19 cellular contexts compared by ENCODE assay signal in the genomic region with DNA sequence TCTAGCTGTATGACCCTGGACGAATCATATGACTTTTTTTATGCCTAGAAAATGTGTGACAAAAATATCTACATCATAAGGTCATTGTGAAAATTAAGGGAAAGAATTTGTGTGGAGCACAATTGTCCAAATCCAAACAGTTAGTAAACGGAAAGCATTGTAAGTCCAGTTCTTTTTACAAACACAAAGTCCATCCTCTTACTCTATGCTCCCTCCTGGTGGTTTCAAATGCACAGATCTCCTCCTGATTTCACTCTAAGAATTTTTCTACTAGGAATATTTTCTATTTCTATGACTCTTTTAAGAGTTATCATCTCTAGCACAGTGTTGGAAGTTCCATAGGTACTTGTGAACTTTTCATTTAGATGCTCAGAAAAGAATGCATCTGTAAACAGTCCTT.
DNase-seq lines count a peak whose midpoint lies in the region; ATAC-seq and TF ChIP-seq lines count a peak whose summit lies in the region.
"Had no signal": no experiment of that assay in that cellular context is flagged by ENCODE, and none has a peak within 500 bp of the region (broad histone marks: within the 10 kb centered on the region; RNA-seq: fewer than 3 reads in every experiment).

No MANE protein-coding gene starts in this region.

- H3K9me3 Mint-ChIP-seq in neural crest cell: no peaks in the 10 kb centered on the region
- H3K9me3 Mint-ChIP-seq: GM23338 had no signal

- H3K4me2 ChIP-seq in MM.1S (ENCODE audit: low read depth, low read length): no peak overlapping the region
- H3K4me2 ChIP-seq: A549, GM23338 had no signal

- no peak overlapping the region for H3K4me3 Mint-ChIP-seq in neural crest cell
- H3K4me3 Mint-ChIP-seq: B cell, GM23338 had no signal

- ATAC-seq in GM21723 (IDR thresholded peaks at IDR 0.05; ENCODE audit: unreplicated experiment): no peak
- ATAC-seq: A549, GM23338, HCT116 had no signal

- H3K27ac ChIP-seq in MM.1S (ENCODE audit: low read length): no peak overlapping the region
- H3K27ac ChIP-seq: A549 had no signal

- H3K4me3 ChIP-seq in MM.1S (ENCODE audit: low read length) (no peak overlapping the region), astrocyte of the cerebellum (ENCODE audit: low read depth, low read length) (no peak overlapping the region)
- H3K4me3 ChIP-seq: A549, GM23338 had no signal

- H4K20me1 ChIP-seq in MM.1S (ENCODE audit: insufficient read depth, low read length): no peaks in the 10 kb centered on the region

- H3K4me1 ChIP-seq in MM.1S (ENCODE audit: low read length): no peaks in the 10 kb centered on the region
- H3K4me1 ChIP-seq: A549 had no signal

- no peak overlapping the region for H3K27ac Mint-ChIP-seq in neural crest cell (ENCODE audit: unreplicated experiment)
- H3K27ac Mint-ChIP-seq: B cell, GM23338 had no signal

- H3K9ac ChIP-seq in MM.1S (ENCODE audit: low read length): no peak overlapping the region

- no peaks in the 10 kb centered on the region for H3K4me1 Mint-ChIP-seq in neural crest cell
- H3K4me1 Mint-ChIP-seq: B cell, GM23338 had no signal

- H3K27me3 Mint-ChIP-seq in neural crest cell (ENCODE audit: low read depth): no peaks in the 10 kb centered on the region

- H3K36me3 ChIP-seq in MM.1S (replicated peaks; ENCODE audit: insufficient read depth, low read length): no peaks in the 10 kb centered on the region

- no peak overlapping the region for H2AFZ ChIP-seq in MM.1S (ENCODE audit: low read length)
- H2AFZ ChIP-seq: GM23338 had no signal

- no peaks in the 10 kb centered on the region for H3K9me3 ChIP-seq in MM.1S (replicated peaks; ENCODE audit: insufficient read depth, low read length)
- H3K9me3 ChIP-seq: A549 had no signal

- in situ Hi-C loops in astrocyte of the cerebellum (cut with HindIII; ENCODE audit: low sequenced_read_pairs): no loop called here

- H3K79me2 ChIP-seq in MM.1S (ENCODE audit: low read length): no peaks in the 10 kb centered on the region

- TF ChIP-seq CTCF in MM.1S (IDR thresholded peaks at IDR 0.05; ENCODE audit: low read length): peak; percentile 22; the same call in 1 of the 2 replicates
- peak; percentile 6 for TF ChIP-seq CTCF in astrocyte of the cerebellum (IDR thresholded peaks at IDR 0.05; ENCODE audit: low read depth, low read length, missing control alignments)
- TF ChIP-seq CTCF in neural crest cell (conservative IDR thresholded peaks at IDR 0.05): peak; percentile 19

- H3K27me3 ChIP-seq in MM.1S (replicated peaks; ENCODE audit: insufficient read depth, low read length): no peaks in the 10 kb centered on the region

- H3K36me3 Mint-ChIP-seq in neural crest cell (ENCODE audit: low read depth): no peaks in the 10 kb centered on the region

- DNase-seq in MM.1S: no peak
- DNase-seq in astrocyte of the cerebellum (ENCODE audit: low read depth): no peak
- DNase-seq in dermis blood vessel endothelial cell: peak; percentile 7
- DNase-seq in neural crest cell (ENCODE audit: low read depth, low spot score): no peak
- no peak for DNase-seq in RKO (ENCODE audit: low spot score)
- DNase-seq in activated effector memory CD4-positive, alpha-beta T cell treated with anti-CD3 and anti-CD28 coated beads, Interleukin-2, amount 50 U/mL, for 16 hours: no peak
- DNase-seq: DMS79, Kasumi-1, NCI-H1417, NCI-H1694 treated with DMSO at 0.1 percent for 48 hours, NCI-H446, NCI-H526, OCI-M1, Right ventricle myocardium superior had no signal

- H3K9me2 ChIP-seq in MM.1S (replicated peaks; ENCODE audit: insufficient read depth, low read length): no peaks in the 10 kb centered on the region

- no peaks in the 10 kb centered on the region for H3F3A ChIP-seq in MM.1S (ENCODE audit: insufficient read depth, low read length)
